In the genomic region with DNA sequence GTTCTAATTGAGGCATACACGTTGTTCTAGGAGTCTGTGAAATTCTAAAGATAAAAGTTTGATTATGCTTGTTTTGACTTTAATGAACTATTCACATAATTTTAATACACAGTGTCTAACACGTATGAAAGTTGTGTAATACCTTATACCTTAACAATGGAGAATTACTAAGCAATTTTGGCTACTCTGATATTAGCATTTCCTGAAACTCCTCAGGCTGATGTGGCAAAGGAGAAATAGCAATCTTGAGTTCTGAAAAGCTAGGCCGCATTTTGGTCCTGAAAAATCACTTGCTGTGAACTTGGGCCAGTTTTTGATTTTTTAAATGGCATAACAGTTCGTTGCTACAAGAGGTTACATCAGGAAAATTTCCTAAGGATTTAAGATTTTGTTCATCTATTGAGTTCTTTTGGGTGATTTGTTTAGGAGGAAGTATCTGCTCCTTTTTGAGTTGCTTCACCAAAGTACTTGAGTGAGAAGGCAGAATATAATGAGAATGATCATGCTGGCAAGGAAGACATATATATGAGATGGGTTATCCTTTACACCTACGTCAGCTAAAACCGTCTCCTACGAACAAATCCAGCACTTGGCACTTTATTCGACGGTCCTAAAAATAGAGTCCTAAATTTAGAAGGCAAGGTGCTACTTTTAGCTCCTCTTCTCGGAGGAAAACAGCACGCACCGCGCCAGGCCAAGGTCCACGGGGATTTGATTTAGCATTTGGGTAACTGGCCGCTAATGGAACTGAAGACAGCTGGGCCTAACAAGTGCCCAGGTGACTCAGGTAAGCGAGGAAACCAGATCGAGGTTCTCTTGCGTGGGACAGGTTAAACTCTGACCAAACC, we compare ENCODE assay signal across 1 cellular context.
TF ChIP-seq lines count a peak whose summit lies in the region.

No MANE protein-coding gene starts in this region.

TF ChIP-seq in K562, 482 proteins besides CTCF, POLR2A, EP300 and RAD21 (continued from another document and continues in another):
- TF ChIP-seq, protein P1, sequence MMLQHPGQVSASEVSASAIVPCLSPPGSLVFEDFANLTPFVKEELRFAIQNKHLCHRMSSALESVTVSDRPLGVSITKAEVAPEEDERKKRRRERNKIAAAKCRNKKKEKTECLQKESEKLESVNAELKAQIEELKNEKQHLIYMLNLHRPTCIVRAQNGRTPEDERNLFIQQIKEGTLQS (IDR thresholded peaks at IDR 0.05), result no peak
- TF ChIP-seq, protein P1 (CRISPR knock-in tag; conservative IDR thresholded peaks at IDR 0.05), result no peak
- TF ChIP-seq ZC3H8 (IDR thresholded peaks at IDR 0.05), result no peak
- TF ChIP-seq, protein P2, sequence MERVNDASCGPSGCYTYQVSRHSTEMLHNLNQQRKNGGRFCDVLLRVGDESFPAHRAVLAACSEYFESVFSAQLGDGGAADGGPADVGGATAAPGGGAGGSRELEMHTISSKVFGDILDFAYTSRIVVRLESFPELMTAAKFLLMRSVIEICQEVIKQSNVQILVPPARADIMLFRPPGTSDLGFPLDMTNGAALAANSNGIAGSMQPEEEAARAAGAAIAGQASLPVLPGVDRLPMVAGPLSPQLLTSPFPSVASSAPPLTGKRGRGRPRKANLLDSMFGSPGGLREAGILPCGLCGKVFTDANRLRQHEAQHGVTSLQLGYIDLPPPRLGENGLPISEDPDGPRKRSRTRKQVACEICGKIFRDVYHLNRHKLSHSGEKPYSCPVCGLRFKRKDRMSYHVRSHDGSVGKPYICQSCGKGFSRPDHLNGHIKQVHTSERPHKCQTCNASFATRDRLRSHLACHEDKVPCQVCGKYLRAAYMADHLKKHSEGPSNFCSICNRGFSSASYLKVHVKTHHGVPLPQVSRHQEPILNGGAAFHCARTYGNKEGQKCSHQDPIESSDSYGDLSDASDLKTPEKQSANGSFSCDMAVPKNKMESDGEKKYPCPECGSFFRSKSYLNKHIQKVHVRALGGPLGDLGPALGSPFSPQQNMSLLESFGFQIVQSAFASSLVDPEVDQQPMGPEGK (CRISPR knock-in tag; IDR thresholded peaks at IDR 0.05; ENCODE audit: borderline replicate concordance), result no peak
- no peak for TF ChIP-seq MIER1 (IDR thresholded peaks at IDR 0.05; ENCODE audit: low read depth)
- peak; percentile 32; the same call in 1 of the 2 replicates for TF ChIP-seq MAFF (IDR thresholded peaks at IDR 0.05; ENCODE audit: low read length)
- TF ChIP-seq ZKSCAN1 (IDR thresholded peaks at IDR 0.05; ENCODE audit: low read depth, low read length), result no peak
- TF ChIP-seq ZZZ3 (IDR thresholded peaks at IDR 0.05), result no peak
- TF ChIP-seq GTF2E2 (tag; IDR thresholded peaks at IDR 0.05), result 0 out of 2 replicates have a peak, but pooled peaks have one; percentile 28
- TF ChIP-seq XRCC3 (IDR thresholded peaks at IDR 0.05), result no peak
- no peak for TF ChIP-seq ZNF174 (CRISPR knock-in tag; IDR thresholded peaks at IDR 0.05)
- no peak for TF ChIP-seq ZNF324 (CRISPR knock-in tag; IDR thresholded peaks at IDR 0.05)
- TF ChIP-seq NCOA4 (IDR thresholded peaks at IDR 0.05; ENCODE audit: partially characterized antibody), result no peak
- TF ChIP-seq, protein P3, sequence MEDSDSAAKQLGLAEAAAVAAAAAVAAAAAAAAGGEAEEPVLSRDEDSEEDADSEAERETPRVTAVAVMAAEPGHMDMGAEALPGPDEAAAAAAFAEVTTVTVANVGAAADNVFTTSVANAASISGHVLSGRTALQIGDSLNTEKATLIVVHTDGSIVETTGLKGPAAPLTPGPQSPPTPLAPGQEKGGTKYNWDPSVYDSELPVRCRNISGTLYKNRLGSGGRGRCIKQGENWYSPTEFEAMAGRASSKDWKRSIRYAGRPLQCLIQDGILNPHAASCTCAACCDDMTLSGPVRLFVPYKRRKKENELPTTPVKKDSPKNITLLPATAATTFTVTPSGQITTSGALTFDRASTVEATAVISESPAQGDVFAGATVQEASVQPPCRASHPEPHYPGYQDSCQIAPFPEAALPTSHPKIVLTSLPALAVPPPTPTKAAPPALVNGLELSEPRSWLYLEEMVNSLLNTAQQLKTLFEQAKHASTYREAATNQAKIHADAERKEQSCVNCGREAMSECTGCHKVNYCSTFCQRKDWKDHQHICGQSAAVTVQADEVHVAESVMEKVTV (CRISPR knock-in tag; IDR thresholded peaks at IDR 0.05), result no peak
- TF ChIP-seq TCFL5 (CRISPR knock-in tag; conservative IDR thresholded peaks at IDR 0.05), result no peak
- no peak for TF ChIP-seq ZNF212 (CRISPR knock-in tag; IDR thresholded peaks at IDR 0.05)
- TF ChIP-seq SREBF2 (CRISPR knock-in tag; IDR thresholded peaks at IDR 0.05), result no peak
- TF ChIP-seq, protein P4, sequence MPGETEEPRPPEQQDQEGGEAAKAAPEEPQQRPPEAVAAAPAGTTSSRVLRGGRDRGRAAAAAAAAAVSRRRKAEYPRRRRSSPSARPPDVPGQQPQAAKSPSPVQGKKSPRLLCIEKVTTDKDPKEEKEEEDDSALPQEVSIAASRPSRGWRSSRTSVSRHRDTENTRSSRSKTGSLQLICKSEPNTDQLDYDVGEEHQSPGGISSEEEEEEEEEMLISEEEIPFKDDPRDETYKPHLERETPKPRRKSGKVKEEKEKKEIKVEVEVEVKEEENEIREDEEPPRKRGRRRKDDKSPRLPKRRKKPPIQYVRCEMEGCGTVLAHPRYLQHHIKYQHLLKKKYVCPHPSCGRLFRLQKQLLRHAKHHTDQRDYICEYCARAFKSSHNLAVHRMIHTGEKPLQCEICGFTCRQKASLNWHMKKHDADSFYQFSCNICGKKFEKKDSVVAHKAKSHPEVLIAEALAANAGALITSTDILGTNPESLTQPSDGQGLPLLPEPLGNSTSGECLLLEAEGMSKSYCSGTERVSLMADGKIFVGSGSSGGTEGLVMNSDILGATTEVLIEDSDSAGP (CRISPR knock-in tag; IDR thresholded peaks at IDR 0.05), result no peak
- 0 out of 2 replicates have a peak, but pooled peaks have one; percentile 15 for TF ChIP-seq MYC (IDR thresholded peaks at IDR 0.05; ENCODE audit: low read depth, low read length)
- no peak for TF ChIP-seq MYC (CRISPR knock-in tag; IDR thresholded peaks at IDR 0.05; ENCODE audit: borderline replicate concordance, low read depth)
- no peak for TF ChIP-seq ZNF311 (CRISPR knock-in tag; IDR thresholded peaks at IDR 0.05)
- TF ChIP-seq RBM15 (IDR thresholded peaks at IDR 0.05; ENCODE audit: insufficient read depth, low read length), result no peak
- TF ChIP-seq C11orf30 (IDR thresholded peaks at IDR 0.05; ENCODE audit: low read depth), result peak; percentile 72
- TF ChIP-seq, protein P5, sequence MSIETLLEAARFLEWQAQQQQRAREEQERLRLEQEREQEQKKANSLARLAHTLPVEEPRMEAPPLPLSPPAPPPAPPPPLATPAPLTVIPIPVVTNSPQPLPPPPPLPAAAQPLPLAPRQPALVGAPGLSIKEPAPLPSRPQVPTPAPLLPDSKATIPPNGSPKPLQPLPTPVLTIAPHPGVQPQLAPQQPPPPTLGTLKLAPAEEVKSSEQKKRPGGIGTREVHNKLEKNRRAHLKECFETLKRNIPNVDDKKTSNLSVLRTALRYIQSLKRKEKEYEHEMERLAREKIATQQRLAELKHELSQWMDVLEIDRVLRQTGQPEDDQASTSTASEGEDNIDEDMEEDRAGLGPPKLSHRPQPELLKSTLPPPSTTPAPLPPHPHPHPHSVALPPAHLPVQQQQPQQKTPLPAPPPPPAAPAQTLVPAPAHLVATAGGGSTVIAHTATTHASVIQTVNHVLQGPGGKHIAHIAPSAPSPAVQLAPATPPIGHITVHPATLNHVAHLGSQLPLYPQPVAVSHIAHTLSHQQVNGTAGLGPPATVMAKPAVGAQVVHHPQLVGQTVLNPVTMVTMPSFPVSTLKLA (conservative IDR thresholded peaks at IDR 0.05), result no peak
- TF ChIP-seq ZNF583 (CRISPR knock-in tag; IDR thresholded peaks at IDR 0.05), result no peak
- TF ChIP-seq MAFK (IDR thresholded peaks at IDR 0.05; ENCODE audit: low read length), result peak; percentile 36; the same call in 1 of the 2 replicates
- no peak for TF ChIP-seq SNIP1 (IDR thresholded peaks at IDR 0.05; ENCODE audit: low read depth)
- TF ChIP-seq ZNF121 (CRISPR knock-in tag; conservative IDR thresholded peaks at IDR 0.05), result no peak
- no peak for TF ChIP-seq ZNF384 (IDR thresholded peaks at IDR 0.05; ENCODE audit: low read depth, low read length)
- TF ChIP-seq, protein P6, sequence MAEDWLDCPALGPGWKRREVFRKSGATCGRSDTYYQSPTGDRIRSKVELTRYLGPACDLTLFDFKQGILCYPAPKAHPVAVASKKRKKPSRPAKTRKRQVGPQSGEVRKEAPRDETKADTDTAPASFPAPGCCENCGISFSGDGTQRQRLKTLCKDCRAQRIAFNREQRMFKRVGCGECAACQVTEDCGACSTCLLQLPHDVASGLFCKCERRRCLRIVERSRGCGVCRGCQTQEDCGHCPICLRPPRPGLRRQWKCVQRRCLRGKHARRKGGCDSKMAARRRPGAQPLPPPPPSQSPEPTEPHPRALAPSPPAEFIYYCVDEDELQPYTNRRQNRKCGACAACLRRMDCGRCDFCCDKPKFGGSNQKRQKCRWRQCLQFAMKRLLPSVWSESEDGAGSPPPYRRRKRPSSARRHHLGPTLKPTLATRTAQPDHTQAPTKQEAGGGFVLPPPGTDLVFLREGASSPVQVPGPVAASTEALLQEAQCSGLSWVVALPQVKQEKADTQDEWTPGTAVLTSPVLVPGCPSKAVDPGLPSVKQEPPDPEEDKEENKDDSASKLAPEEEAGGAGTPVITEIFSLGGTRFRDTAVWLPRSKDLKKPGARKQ (CRISPR knock-in tag; IDR thresholded peaks at IDR 0.05), result no peak
- TF ChIP-seq ZSCAN29 (IDR thresholded peaks at IDR 0.05), result no peak
- TF ChIP-seq FOXA3 (CRISPR knock-in tag; conservative IDR thresholded peaks at IDR 0.05 in 1 of 2, IDR thresholded peaks at IDR 0.05 in 1 of 2), result no peak
- no peak for TF ChIP-seq SAP30 (IDR thresholded peaks at IDR 0.05; ENCODE audit: borderline replicate concordance, insufficient read depth, low read depth, low read length, poor library complexity, severe bottlenecking)
- no peak for TF ChIP-seq KHSRP (IDR thresholded peaks at IDR 0.05)
- no peak for TF ChIP-seq SLC30A9 (CRISPR knock-in tag; IDR thresholded peaks at IDR 0.05)
- no peak for TF ChIP-seq RFX7 (CRISPR knock-in tag; IDR thresholded peaks at IDR 0.05)
- TF ChIP-seq, protein P7, sequence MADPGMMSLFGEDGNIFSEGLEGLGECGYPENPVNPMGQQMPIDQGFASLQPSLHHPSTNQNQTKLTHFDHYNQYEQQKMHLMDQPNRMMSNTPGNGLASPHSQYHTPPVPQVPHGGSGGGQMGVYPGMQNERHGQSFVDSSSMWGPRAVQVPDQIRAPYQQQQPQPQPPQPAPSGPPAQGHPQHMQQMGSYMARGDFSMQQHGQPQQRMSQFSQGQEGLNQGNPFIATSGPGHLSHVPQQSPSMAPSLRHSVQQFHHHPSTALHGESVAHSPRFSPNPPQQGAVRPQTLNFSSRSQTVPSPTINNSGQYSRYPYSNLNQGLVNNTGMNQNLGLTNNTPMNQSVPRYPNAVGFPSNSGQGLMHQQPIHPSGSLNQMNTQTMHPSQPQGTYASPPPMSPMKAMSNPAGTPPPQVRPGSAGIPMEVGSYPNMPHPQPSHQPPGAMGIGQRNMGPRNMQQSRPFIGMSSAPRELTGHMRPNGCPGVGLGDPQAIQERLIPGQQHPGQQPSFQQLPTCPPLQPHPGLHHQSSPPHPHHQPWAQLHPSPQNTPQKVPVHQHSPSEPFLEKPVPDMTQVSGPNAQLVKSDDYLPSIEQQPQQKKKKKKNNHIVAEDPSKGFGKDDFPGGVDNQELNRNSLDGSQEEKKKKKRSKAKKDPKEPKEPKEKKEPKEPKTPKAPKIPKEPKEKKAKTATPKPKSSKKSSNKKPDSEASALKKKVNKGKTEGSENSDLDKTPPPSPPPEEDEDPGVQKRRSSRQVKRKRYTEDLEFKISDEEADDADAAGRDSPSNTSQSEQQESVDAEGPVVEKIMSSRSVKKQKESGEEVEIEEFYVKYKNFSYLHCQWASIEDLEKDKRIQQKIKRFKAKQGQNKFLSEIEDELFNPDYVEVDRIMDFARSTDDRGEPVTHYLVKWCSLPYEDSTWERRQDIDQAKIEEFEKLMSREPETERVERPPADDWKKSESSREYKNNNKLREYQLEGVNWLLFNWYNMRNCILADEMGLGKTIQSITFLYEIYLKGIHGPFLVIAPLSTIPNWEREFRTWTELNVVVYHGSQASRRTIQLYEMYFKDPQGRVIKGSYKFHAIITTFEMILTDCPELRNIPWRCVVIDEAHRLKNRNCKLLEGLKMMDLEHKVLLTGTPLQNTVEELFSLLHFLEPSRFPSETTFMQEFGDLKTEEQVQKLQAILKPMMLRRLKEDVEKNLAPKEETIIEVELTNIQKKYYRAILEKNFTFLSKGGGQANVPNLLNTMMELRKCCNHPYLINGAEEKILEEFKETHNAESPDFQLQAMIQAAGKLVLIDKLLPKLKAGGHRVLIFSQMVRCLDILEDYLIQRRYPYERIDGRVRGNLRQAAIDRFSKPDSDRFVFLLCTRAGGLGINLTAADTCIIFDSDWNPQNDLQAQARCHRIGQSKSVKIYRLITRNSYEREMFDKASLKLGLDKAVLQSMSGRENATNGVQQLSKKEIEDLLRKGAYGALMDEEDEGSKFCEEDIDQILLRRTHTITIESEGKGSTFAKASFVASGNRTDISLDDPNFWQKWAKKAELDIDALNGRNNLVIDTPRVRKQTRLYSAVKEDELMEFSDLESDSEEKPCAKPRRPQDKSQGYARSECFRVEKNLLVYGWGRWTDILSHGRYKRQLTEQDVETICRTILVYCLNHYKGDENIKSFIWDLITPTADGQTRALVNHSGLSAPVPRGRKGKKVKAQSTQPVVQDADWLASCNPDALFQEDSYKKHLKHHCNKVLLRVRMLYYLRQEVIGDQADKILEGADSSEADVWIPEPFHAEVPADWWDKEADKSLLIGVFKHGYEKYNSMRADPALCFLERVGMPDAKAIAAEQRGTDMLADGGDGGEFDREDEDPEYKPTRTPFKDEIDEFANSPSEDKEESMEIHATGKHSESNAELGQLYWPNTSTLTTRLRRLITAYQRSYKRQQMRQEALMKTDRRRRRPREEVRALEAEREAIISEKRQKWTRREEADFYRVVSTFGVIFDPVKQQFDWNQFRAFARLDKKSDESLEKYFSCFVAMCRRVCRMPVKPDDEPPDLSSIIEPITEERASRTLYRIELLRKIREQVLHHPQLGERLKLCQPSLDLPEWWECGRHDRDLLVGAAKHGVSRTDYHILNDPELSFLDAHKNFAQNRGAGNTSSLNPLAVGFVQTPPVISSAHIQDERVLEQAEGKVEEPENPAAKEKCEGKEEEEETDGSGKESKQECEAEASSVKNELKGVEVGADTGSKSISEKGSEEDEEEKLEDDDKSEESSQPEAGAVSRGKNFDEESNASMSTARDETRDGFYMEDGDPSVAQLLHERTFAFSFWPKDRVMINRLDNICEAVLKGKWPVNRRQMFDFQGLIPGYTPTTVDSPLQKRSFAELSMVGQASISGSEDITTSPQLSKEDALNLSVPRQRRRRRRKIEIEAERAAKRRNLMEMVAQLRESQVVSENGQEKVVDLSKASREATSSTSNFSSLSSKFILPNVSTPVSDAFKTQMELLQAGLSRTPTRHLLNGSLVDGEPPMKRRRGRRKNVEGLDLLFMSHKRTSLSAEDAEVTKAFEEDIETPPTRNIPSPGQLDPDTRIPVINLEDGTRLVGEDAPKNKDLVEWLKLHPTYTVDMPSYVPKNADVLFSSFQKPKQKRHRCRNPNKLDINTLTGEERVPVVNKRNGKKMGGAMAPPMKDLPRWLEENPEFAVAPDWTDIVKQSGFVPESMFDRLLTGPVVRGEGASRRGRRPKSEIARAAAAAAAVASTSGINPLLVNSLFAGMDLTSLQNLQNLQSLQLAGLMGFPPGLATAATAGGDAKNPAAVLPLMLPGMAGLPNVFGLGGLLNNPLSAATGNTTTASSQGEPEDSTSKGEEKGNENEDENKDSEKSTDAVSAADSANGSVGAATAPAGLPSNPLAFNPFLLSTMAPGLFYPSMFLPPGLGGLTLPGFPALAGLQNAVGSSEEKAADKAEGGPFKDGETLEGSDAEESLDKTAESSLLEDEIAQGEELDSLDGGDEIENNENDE (IDR thresholded peaks at IDR 0.05; ENCODE audit: low read depth, low read length), result no peak
- no peak for TF ChIP-seq STAT5B (CRISPR knock-in tag; IDR thresholded peaks at IDR 0.05)
- no peak for TF ChIP-seq ZKSCAN3 (CRISPR knock-in tag; IDR thresholded peaks at IDR 0.05)
- no peak for TF ChIP-seq EZH2 (IDR thresholded peaks at IDR 0.05; ENCODE audit: borderline replicate concordance, low read depth, low read length)
